Comparison of ENCODE assay signal across 1 cellular context in the genomic region with DNA sequence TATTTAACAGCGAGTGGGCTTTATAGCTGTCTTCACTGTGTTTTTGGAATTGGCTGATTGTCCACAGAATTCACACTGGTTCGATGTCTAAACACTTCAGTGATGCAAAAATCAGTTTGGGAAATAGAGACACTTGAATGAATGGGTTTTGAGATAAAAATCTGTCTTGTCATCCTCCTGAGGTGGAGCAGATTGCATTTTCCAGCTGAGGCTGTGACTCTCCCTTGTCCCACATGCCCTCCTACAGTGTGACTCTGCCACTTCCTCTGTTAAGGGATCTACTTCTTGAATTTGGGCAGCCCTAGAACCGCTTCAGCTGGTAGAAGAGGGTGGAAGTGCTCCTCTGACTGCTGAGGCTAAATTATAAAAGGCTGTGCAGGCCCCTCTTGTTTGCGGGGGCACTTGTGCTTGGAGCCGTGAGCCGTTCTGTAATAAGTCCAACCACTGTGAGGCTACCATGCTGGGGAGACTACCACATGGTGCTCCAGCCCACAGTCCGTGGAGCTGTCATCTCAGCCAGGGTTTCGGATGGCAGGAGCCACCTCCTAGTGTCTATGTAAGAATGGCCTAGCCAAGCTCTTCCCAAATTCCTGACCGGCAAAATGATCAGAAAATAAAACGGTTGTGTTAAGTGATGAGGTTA.
TF ChIP-seq lines count a peak whose summit lies in the region.

No MANE protein-coding gene starts in this region.

TF ChIP-seq in GM23338, 12 proteins besides CTCF, POLR2A, EP300 and RAD21 (continued from another document):
- TF ChIP-seq, protein P1, sequence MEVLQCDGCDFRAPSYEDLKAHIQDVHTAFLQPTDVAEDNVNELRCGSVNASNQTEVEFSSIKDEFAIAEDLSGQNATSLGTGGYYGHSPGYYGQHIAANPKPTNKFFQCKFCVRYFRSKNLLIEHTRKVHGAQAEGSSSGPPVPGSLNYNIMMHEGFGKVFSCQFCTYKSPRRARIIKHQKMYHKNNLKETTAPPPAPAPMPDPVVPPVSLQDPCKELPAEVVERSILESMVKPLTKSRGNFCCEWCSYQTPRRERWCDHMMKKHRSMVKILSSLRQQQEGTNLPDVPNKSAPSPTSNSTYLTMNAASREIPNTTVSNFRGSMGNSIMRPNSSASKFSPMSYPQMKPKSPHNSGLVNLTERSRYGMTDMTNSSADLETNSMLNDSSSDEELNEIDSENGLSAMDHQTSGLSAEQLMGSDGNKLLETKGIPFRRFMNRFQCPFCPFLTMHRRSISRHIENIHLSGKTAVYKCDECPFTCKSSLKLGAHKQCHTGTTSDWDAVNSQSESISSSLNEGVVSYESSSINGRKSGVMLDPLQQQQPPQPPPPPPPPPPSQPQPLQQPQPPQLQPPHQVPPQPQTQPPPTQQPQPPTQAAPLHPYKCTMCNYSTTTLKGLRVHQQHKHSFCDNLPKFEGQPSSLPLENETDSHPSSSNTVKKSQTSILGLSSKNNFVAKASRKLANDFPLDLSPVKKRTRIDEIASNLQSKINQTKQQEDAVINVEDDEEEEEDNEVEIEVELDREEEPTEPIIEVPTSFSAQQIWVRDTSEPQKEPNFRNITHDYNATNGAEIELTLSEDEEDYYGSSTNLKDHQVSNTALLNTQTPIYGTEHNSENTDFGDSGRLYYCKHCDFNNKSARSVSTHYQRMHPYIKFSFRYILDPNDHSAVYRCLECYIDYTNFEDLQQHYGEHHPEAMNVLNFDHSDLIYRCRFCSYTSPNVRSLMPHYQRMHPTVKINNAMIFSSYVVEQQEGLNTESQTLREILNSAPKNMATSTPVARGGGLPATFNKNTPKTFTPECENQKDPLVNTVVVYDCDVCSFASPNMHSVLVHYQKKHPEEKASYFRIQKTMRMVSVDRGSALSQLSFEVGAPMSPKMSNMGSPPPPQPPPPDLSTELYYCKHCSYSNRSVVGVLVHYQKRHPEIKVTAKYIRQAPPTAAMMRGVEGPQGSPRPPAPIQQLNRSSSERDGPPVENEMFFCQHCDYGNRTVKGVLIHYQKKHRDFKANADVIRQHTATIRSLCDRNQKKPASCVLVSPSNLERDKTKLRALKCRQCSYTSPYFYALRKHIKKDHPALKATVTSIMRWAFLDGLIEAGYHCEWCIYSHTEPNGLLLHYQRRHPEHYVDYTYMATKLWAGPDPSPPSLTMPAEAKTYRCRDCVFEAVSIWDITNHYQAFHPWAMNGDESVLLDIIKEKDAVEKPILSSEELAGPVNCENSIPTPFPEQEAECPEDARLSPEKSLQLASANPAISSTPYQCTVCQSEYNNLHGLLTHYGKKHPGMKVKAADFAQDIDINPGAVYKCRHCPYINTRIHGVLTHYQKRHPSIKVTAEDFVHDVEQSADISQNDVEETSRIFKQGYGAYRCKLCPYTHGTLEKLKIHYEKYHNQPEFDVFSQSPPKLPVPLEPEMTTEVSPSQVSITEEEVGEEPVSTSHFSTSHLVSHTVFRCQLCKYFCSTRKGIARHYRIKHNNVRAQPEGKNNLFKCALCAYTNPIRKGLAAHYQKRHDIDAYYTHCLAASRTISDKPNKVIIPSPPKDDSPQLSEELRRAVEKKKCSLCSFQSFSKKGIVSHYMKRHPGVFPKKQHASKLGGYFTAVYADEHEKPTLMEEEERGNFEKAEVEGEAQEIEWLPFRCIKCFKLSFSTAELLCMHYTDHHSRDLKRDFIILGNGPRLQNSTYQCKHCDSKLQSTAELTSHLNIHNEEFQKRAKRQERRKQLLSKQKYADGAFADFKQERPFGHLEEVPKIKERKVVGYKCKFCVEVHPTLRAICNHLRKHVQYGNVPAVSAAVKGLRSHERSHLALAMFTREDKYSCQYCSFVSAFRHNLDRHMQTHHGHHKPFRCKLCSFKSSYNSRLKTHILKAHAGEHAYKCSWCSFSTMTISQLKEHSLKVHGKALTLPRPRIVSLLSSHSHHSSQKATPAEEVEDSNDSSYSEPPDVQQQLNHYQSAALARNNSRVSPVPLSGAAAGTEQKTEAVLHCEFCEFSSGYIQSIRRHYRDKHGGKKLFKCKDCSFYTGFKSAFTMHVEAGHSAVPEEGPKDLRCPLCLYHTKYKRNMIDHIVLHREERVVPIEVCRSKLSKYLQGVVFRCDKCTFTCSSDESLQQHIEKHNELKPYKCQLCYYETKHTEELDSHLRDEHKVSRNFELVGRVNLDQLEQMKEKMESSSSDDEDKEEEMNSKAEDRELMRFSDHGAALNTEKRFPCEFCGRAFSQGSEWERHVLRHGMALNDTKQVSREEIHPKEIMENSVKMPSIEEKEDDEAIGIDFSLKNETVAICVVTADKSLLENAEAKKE (CRISPR knock-in tag; IDR thresholded peaks at IDR 0.05): no peak
